1 cellular context compared by ENCODE assay signal in the genomic region with DNA sequence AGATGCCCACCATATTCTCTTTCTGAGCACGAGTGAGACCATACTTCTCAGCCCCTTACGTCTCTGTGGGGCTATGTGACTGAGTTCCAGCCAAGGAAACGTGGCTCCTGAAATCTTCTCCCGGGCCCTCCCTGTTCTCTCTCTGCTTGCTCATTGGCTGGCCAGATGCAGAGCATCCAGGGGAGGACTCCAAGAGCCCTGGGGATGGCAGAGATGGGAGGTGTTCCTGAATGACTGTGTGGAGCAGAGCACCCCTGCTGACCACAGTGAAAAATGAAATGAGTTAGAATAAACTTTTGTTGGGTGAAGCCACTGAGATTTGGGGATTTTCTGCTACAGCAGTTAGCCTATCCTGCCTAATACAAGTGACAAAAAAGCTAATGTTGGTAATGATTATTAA.
TF ChIP-seq lines count a peak whose summit lies in the region.

No MANE protein-coding gene starts in this region.

TF ChIP-seq in WTC11, 78 proteins besides CTCF, POLR2A, EP300 and RAD21 (continued from another document):
- TF ChIP-seq GRHL2 (CRISPR knock-in tag; IDR thresholded peaks at IDR 0.05; ENCODE audit: insufficient replicate concordance, severe bottlenecking) (no peak), HMGA2 (CRISPR knock-in tag; IDR thresholded peaks at IDR 0.05) (no peak), SMAD3 (CRISPR knock-in tag; IDR thresholded peaks at IDR 0.05; ENCODE audit: borderline replicate concordance) (no peak), ZNF423 (CRISPR knock-in tag; IDR thresholded peaks at IDR 0.05) (no peak), MXD4 (CRISPR knock-in tag; IDR thresholded peaks at IDR 0.05; ENCODE audit: borderline replicate concordance) (no peak), ATF6 (CRISPR knock-in tag; IDR thresholded peaks at IDR 0.05) (no peak), ZNF317 (CRISPR knock-in tag; IDR thresholded peaks at IDR 0.05; ENCODE audit: borderline replicate concordance, low read depth) (no peak), EMX1 (CRISPR knock-in tag; IDR thresholded peaks at IDR 0.05) (no peak)
- TF ChIP-seq, protein P1, sequence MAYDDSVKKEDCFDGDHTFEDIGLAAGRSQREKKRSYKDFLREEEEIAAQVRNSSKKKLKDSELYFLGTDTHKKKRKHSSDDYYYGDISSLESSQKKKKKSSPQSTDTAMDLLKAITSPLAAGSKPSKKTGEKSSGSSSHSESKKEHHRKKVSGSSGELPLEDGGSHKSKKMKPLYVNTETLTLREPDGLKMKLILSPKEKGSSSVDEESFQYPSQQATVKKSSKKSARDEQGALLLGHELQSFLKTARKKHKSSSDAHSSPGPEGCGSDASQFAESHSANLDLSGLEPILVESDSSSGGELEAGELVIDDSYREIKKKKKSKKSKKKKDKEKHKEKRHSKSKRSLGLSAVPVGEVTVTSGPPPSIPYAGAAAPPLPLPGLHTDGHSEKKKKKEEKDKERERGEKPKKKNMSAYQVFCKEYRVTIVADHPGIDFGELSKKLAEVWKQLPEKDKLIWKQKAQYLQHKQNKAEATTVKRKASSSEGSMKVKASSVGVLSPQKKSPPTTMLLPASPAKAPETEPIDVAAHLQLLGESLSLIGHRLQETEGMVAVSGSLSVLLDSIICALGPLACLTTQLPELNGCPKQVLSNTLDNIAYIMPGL (CRISPR knock-in tag; IDR thresholded peaks at IDR 0.05), result no peak
